ENCODE assay signal across 19 cellular contexts in genomic region chr1:116265931-116266863, GRCh38.
DNase-seq lines count a peak whose midpoint lies in the region; ATAC-seq and TF ChIP-seq lines count a peak whose summit lies in the region.
"Had no signal": no experiment of that assay in that cellular context is flagged by ENCODE, and none has a peak within 500 bp of the region (broad histone marks: within the 10 kb centered on the region; RNA-seq: fewer than 3 reads in every experiment).

No MANE protein-coding gene starts in this region.

- no peak overlapping the region for H3K4me3 ChIP-seq in esophagus squamous epithelium
- H3K4me3 ChIP-seq in body of pancreas = no peak overlapping the region

- CTCF ChIA-PET in MCF 10A (lab: Yijun Ruan, JAX) = no interaction called here

- intact Hi-C loops in MCF 10A (cut with micrococcal nuclease) (no loop called here), esophagus squamous epithelium (cut with DNase I) (no loop called here), body of pancreas (cut with DNase I) (no loop called here)

- H3K27me3 Mint-ChIP-seq in MCF 10A (ENCODE audit: insufficient read depth, unreplicated experiment) = no peaks in the 10 kb centered on the region

- no peaks in the 10 kb centered on the region for H3K36me3 Mint-ChIP-seq in MCF 10A (ENCODE audit: insufficient read depth, unreplicated experiment)
- H3K36me3 Mint-ChIP-seq: IgD-negative memory B cell had no signal

- H3K27ac ChIP-seq in esophagus squamous epithelium = peak overlapping the region; percentile 41 to 82 (median 77)
- no peak overlapping the region for H3K27ac ChIP-seq in body of pancreas
- H3K27ac ChIP-seq: HL-60 had no signal

- TF ChIP-seq CTCF in MCF 10A (IDR thresholded peaks at IDR 0.05; ENCODE audit: unreplicated experiment) = no peak
- no peak for TF ChIP-seq CTCF in esophagus squamous epithelium (IDR thresholded peaks at IDR 0.05)
- TF ChIP-seq CTCF in body of pancreas (IDR thresholded peaks at IDR 0.05) = no peak

- TF ChIP-seq POLR2A in esophagus squamous epithelium (IDR thresholded peaks at IDR 0.05) (no peak), body of pancreas (IDR thresholded peaks at IDR 0.05) (no peak)

- DNase-seq in NCI-H524 treated with DMSO at 0.1 percent for 48 hours (lab: John Stamatoyannopoulos, UW) = peak; percentile 94
- no peak for DNase-seq in MCF 10A (ENCODE audit: unreplicated experiment)
- no peak for DNase-seq in esophagus squamous epithelium (lab: John Stamatoyannopoulos, UW)
- DNase-seq in SKM-1 (lab: John Stamatoyannopoulos, UW; ENCODE audit: unreplicated experiment) = no peak
- DNase-seq in body of pancreas = no peak
- DNase-seq in GM19238 (ENCODE audit: insufficient read length, low spot score) = no peak
- DNase-seq: Caco-2, DMS53, H9, Kasumi-1, NCI-H1417, NCI-H1930, NCI-H446, NCI-H774, SHP77 treated with DMSO at 0.1 percent for 48 hours had no signal

- peaks cover 18% of the 10 kb centered on the region for H3K4me1 Mint-ChIP-seq in MCF 10A (ENCODE audit: insufficient read depth, unreplicated experiment)

- H3K36me3 ChIP-seq in esophagus squamous epithelium = no peaks in the 10 kb centered on the region
- no peaks in the 10 kb centered on the region for H3K36me3 ChIP-seq in body of pancreas (replicated peaks in 1 of 2; ENCODE audit: insufficient read depth in 1 of 2, low read depth in 2 of 2)

- 38 to 45% methylated on average over 4 of the region's 6 CpGs for WGBS in esophagus squamous epithelium, 2 donors
- 94 to 95% methylated on average over 6 of the region's 6 CpGs for WGBS in body of pancreas, 2 donors

- no peak overlapping the region for H3K4me3 Mint-ChIP-seq in MCF 10A (ENCODE audit: unreplicated experiment)
- H3K4me3 Mint-ChIP-seq: H9, IgD-negative memory B cell had no signal

- POLR2A ChIA-PET in MCF 10A (lab: Yijun Ruan, JAX) = interaction anchor here (1.5 to 4.1 kb wide), 2 partner anchors 12 to 110 kb away, joined by 4 to 44 read pairs; no protein-coding TSS in a partner anchor

- H3K27ac Mint-ChIP-seq in MCF 10A (ENCODE audit: low read depth, unreplicated experiment) = peak overlapping the region; percentile 40
- H3K27ac Mint-ChIP-seq: H9 had no signal

- H3K4me1 ChIP-seq in esophagus squamous epithelium (peaks cover 23 to 80% (median 27%) of the 10 kb centered on the region in 3 donors), body of pancreas (no peaks in the 10 kb centered on the region)
- H3K4me1 ChIP-seq: Caco-2 had no signal

- H3K27me3 ChIP-seq in esophagus squamous epithelium = no peaks in the 10 kb centered on the region
- H3K27me3 ChIP-seq in body of pancreas = no peaks in the 10 kb centered on the region

- no TSS peak for BruUV-seq in MCF 10A (replicated peaks; lab: Mats Ljungman, UMichigan)

- H3K9me3 Mint-ChIP-seq in MCF 10A (ENCODE audit: unreplicated experiment) = no peaks in the 10 kb centered on the region
- H3K9me3 Mint-ChIP-seq: H9, IgD-negative memory B cell had no signal

- ATAC-seq in body of pancreas (no peak), HG03039 (IDR thresholded peaks at IDR 0.05; ENCODE audit: unreplicated experiment) (no peak)
- ATAC-seq: SK-N-SH treated with all-trans-retinoic acid at 6 μM for 48 hours had no signal

- H3K9me3 ChIP-seq in esophagus squamous epithelium (no peaks in the 10 kb centered on the region), body of pancreas (no peaks in the 10 kb centered on the region)
- H3K9me3 ChIP-seq: Caco-2 had no signal

Comparison
In these comparisons a context has a peak if more than half of its experiments do, and no peak if none do; other contexts are left out.
1. H3K27ac ChIP-seq: peak in esophagus squamous epithelium (4 of 4); none in body of pancreas (0 of 4).